1 cellular context compared by ENCODE assay signal in the genomic region with DNA sequence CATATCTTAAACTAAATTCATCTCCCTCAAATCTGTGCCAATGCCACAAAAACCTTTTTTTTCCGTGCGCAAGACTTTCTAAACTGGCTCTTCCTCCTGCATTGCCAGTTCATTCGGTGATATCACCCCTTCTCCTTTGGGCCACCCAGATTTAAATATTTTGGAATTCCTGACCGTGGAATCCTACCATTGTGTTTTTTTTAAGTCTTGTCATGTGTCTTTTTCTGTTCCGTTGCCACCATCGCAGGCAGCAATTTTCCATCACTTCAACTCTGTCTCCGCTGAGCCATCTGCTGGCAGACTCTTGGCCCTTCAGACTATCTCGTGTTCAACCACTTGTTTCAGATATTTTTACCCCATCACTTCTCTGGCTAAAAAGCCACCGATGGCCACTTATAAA.
TF ChIP-seq lines count a peak whose summit lies in the region.

No MANE protein-coding gene starts in this region.

TF ChIP-seq in H1, 55 proteins besides CTCF, POLR2A, EP300 and RAD21 (continued from another document):
- no peak for TF ChIP-seq SP1 (IDR thresholded peaks at IDR 0.05; ENCODE audit: low read depth, low read length)
- TF ChIP-seq KDM5A (IDR thresholded peaks at IDR 0.05; ENCODE audit: low read length): no peak
- TF ChIP-seq CEBPB (IDR thresholded peaks at IDR 0.05; ENCODE audit: low read depth, low read length): no peak
